In genomic region chr3:34777361-34777760, GRCh38 we compare ENCODE assay signal across 25 cellular contexts.
"Had no signal": no experiment of that assay in that cellular context is flagged by ENCODE, and none has a peak within 500 bp of the region (broad histone marks: within the 10 kb centered on the region; RNA-seq: fewer than 3 reads in every experiment).

No MANE protein-coding gene starts in this region.

- H3K4me2 ChIP-seq: neural progenitor cell, smooth muscle cell had no signal

- H3K27me3 Mint-ChIP-seq: naive B cell; progenitor cell of endocrine pancreas; stimulated activated memory B cell treated with anti-CD40 and anti-IgM and Interleukin-4, amounts not matched to agents 10 μg/mL and 1 μg/mL and 100 μg/mL, for 72 hours; stimulated activated naive CD8-positive, alpha-beta T cell treated with anti-CD3 and anti-CD28 coated beads, Interleukin-15, amount 100 ng/mL, for 72 hours; type B pancreatic cell had no signal

- H3K27ac ChIP-seq: left ventricle myocardium inferior, neural progenitor cell, neutrophil, ovary, right atrium auricular region, right lobe of liver, tibial nerve, vagina had no signal

- DNase-seq: islet precursor cell; left ventricle myocardium inferior; mesendoderm; naive B cell; natural killer cell; nephron progenitor cell; occipital lobe; ovary; right lobe of liver; stimulated activated CD4-positive, alpha-beta T cell treated with anti-CD3 and anti-CD28 coated beads, Interleukin-1b, Interleukin-23, amount 100 ng/mL, for 48 hours; stimulated activated CD4-positive, alpha-beta T cell treated with anti-CD3 and anti-CD28 coated beads, Interleukin-2, amount 100 ng/mL, for 48 hours; stimulated activated CD4-positive, alpha-beta T cell treated with anti-CD3 and anti-CD28 coated beads, Interleukin-4, amount 100 ng/mL, for 4 hours; stimulated activated CD8-positive, alpha-beta memory T cell treated with anti-CD3 and anti-CD28 coated beads, Interleukin-4, amount 100 ng/mL, for 48 hours; stimulated activated naive CD4-positive, alpha-beta T cell treated with Interleukin-2 at 50 U/mL for 16 hours; stimulated activated naive CD8-positive, alpha-beta T cell treated with anti-CD3 and anti-CD28 coated beads, Interleukin-15, amount 100 ng/mL, for 72 hours had no signal

- H3K27ac Mint-ChIP-seq: mesothelial cell of epicardium; naive B cell; natural killer cell; nephron progenitor cell; neural progenitor cell; progenitor cell of endocrine pancreas; stimulated activated memory B cell treated with anti-CD40 and anti-IgM and Interleukin-4, amounts not matched to agents 10 μg/mL and 1 μg/mL and 100 μg/mL, for 72 hours; type B pancreatic cell had no signal

- ATAC-seq: natural killer cell; right lobe of liver; stimulated activated memory B cell treated with anti-CD40 and anti-IgM and Interleukin-4, amounts not matched to agents 10 μg/mL and 1 μg/mL and 100 μg/mL, for 72 hours; stimulated activated naive CD8-positive, alpha-beta T cell treated with anti-CD3 and anti-CD28 coated beads, Interleukin-15, amount 100 ng/mL, for 72 hours had no signal

- H3K4me3 Mint-ChIP-seq: mesothelial cell of epicardium; naive B cell; natural killer cell; nephron progenitor cell; neural progenitor cell; stimulated activated memory B cell treated with anti-CD40 and anti-IgM and Interleukin-4, amounts not matched to agents 10 μg/mL and 1 μg/mL and 100 μg/mL, for 72 hours; stimulated activated naive CD8-positive, alpha-beta T cell treated with anti-CD3 and anti-CD28 coated beads, Interleukin-15, amount 100 ng/mL, for 72 hours; type B pancreatic cell had no signal

- H2AFZ ChIP-seq: neural progenitor cell had no signal

- H3K4me1 ChIP-seq: left ventricle myocardium inferior, neural progenitor cell, right atrium auricular region, right lobe of liver, tibial nerve, vagina had no signal

- H3K36me3 Mint-ChIP-seq: mesothelial cell of epicardium; naive B cell; natural killer cell; neural progenitor cell; stimulated activated memory B cell treated with anti-CD40 and anti-IgM and Interleukin-4, amounts not matched to agents 10 μg/mL and 1 μg/mL and 100 μg/mL, for 72 hours; type B pancreatic cell had no signal

- H3K4me1 Mint-ChIP-seq: naive B cell; natural killer cell; stimulated activated memory B cell treated with anti-CD40 and anti-IgM and Interleukin-4, amounts not matched to agents 10 μg/mL and 1 μg/mL and 100 μg/mL, for 72 hours; stimulated activated naive CD8-positive, alpha-beta T cell treated with anti-CD3 and anti-CD28 coated beads, Interleukin-15, amount 100 ng/mL, for 72 hours had no signal

- H3K27me3 ChIP-seq: neural progenitor cell, neutrophil, ovary, right atrium auricular region, right lobe of liver, tibial nerve, vagina had no signal

- H3K9me3 Mint-ChIP-seq: neural progenitor cell, type B pancreatic cell had no signal

- H3K9me3 ChIP-seq: left ventricle myocardium inferior, neutrophil, ovary, right atrium auricular region, right lobe of liver, tibial nerve, vagina had no signal

- H3K9ac ChIP-seq: neural progenitor cell had no signal
